Comparison of ENCODE assay signal across 15 cellular contexts in genomic region chr4:159400782-159401712, GRCh38.
DNase-seq lines count a peak whose midpoint lies in the region; ATAC-seq and TF ChIP-seq lines count a peak whose summit lies in the region.
"Had no signal": no experiment of that assay in that cellular context is flagged by ENCODE, and none has a peak within 500 bp of the region (broad histone marks: within the 10 kb centered on the region; RNA-seq: fewer than 3 reads in every experiment).

No MANE protein-coding gene starts in this region.

- POLR2A ChIA-PET in activated CD4-positive, alpha-beta memory T cell treated with anti-CD3 and anti-CD28 coated beads, Interleukin-2, amount 10 ng/mL, durations not matched to agents 7 days and 5 days (lab: Charles Lee) = no interaction called here

- no peaks in the 10 kb centered on the region for H3K4me1 Mint-ChIP-seq in activated CD4-positive, alpha-beta memory T cell treated with anti-CD3 and anti-CD28 coated beads, Interleukin-2, amount 10 ng/mL, durations not matched to agents 7 days and 5 days
- H3K4me1 Mint-ChIP-seq: endodermal cell; stimulated activated memory B cell treated with anti-CD40 and anti-IgM and Interleukin-4, amounts not matched to agents 10 μg/mL and 1 μg/mL and 100 μg/mL, for 72 hours had no signal

- H3K4me3 Mint-ChIP-seq in activated CD4-positive, alpha-beta memory T cell treated with anti-CD3 and anti-CD28 coated beads, Interleukin-2, amount 10 ng/mL, durations not matched to agents 7 days and 5 days = no peak overlapping the region
- H3K4me3 Mint-ChIP-seq: CD4-positive, CD25-positive, alpha-beta regulatory T cell; endodermal cell; stimulated activated memory B cell treated with anti-CD40 and anti-IgM and Interleukin-4, amounts not matched to agents 10 μg/mL and 1 μg/mL and 100 μg/mL, for 72 hours had no signal

- H2AFZ ChIP-seq in ACC112 (ENCODE audit: low read length, unreplicated experiment) = peak overlapping the region; percentile 3

- peaks cover 6% of the 10 kb centered on the region for H3K27me3 Mint-ChIP-seq in activated CD4-positive, alpha-beta memory T cell treated with anti-CD3 and anti-CD28 coated beads, Interleukin-2, amount 10 ng/mL, durations not matched to agents 7 days and 5 days
- H3K27me3 Mint-ChIP-seq: CD4-positive, CD25-positive, alpha-beta regulatory T cell had no signal

- DNase-seq in astrocyte of the spinal cord (ENCODE audit: low read depth, low spot score) (peak; percentile 26), lower lobe of right lung (no peak), GOT3 (lab: John Stamatoyannopoulos, UW) (no peak), cerebellar cortex (ENCODE audit: low spot score) (no peak)
- no peak for DNase-seq in activated CD4-positive, alpha-beta memory T cell treated with anti-CD3 and anti-CD28 coated beads, Interleukin-2, amount 10 ng/mL, durations not matched to agents 7 days and 5 days
- DNase-seq in stimulated activated CD4-positive, alpha-beta T cell treated with anti-CD3 and anti-CD28 coated beads, Interleukin-4, amount 100 ng/mL, for 1 hour = no peak
- DNase-seq: activated CD4-positive, CD25-positive, alpha-beta regulatory T cell; activated effector memory CD4-positive, alpha-beta T cell treated with anti-CD3 and anti-CD28 coated beads, Interleukin-2, amount 50 U/mL, for 16 hours; CD4-positive, CD25-positive, alpha-beta regulatory T cell; endodermal cell; left lung; small intestine had no signal

- H3K4me1 ChIP-seq in ACC112 (ENCODE audit: control insufficient read depth, insufficient read depth, low read length, unreplicated experiment) (peaks cover 30% of the 10 kb centered on the region), lower lobe of right lung (no peaks in the 10 kb centered on the region)

- H3K36me3 Mint-ChIP-seq in activated CD4-positive, alpha-beta memory T cell treated with anti-CD3 and anti-CD28 coated beads, Interleukin-2, amount 10 ng/mL, durations not matched to agents 7 days and 5 days (ENCODE audit: low read depth) = no peaks in the 10 kb centered on the region
- H3K36me3 Mint-ChIP-seq: CD4-positive, CD25-positive, alpha-beta regulatory T cell; stimulated activated memory B cell treated with anti-CD40 and anti-IgM and Interleukin-4, amounts not matched to agents 10 μg/mL and 1 μg/mL and 100 μg/mL, for 72 hours had no signal

- H3K27me3 ChIP-seq in ACC112 (ENCODE audit: insufficient read depth, low read length) = no peaks in the 10 kb centered on the region
- no peaks in the 10 kb centered on the region for H3K27me3 ChIP-seq in lower lobe of right lung (ENCODE audit: low read depth)
- H3K27me3 ChIP-seq: left lung had no signal

- no peaks in the 10 kb centered on the region for H3K9me3 Mint-ChIP-seq in activated CD4-positive, alpha-beta memory T cell treated with anti-CD3 and anti-CD28 coated beads, Interleukin-2, amount 10 ng/mL, durations not matched to agents 7 days and 5 days
- H3K9me3 Mint-ChIP-seq: CD4-positive, CD25-positive, alpha-beta regulatory T cell; endodermal cell; stimulated activated memory B cell treated with anti-CD40 and anti-IgM and Interleukin-4, amounts not matched to agents 10 μg/mL and 1 μg/mL and 100 μg/mL, for 72 hours had no signal

- CTCF ChIA-PET in activated CD4-positive, alpha-beta memory T cell treated with anti-CD3 and anti-CD28 coated beads, Interleukin-2, amount 10 ng/mL, durations not matched to agents 7 days and 5 days (lab: Charles Lee) = no interaction called here

- no peak overlapping the region for H3K27ac Mint-ChIP-seq in activated CD4-positive, alpha-beta memory T cell treated with anti-CD3 and anti-CD28 coated beads, Interleukin-2, amount 10 ng/mL, durations not matched to agents 7 days and 5 days
- H3K27ac Mint-ChIP-seq: CD4-positive, CD25-positive, alpha-beta regulatory T cell; endodermal cell; stimulated activated memory B cell treated with anti-CD40 and anti-IgM and Interleukin-4, amounts not matched to agents 10 μg/mL and 1 μg/mL and 100 μg/mL, for 72 hours had no signal

- no peak for TF ChIP-seq CTCF in astrocyte of the spinal cord (IDR thresholded peaks at IDR 0.05; ENCODE audit: low read depth, low read length)
- TF ChIP-seq CTCF in lower lobe of right lung (IDR thresholded peaks at IDR 0.05) = no peak

- ATAC-seq in HG03432 (IDR thresholded peaks at IDR 0.05; ENCODE audit: unreplicated experiment) (peak; percentile 45), lower lobe of right lung (peak in 1 of 2 donors; percentile 32)
- ATAC-seq: left lung; stimulated activated memory B cell treated with anti-CD40 and anti-IgM and Interleukin-4, amounts not matched to agents 10 μg/mL and 1 μg/mL and 100 μg/mL, for 72 hours had no signal

- intact Hi-C loops in lower lobe of right lung (cut with DNase I) = no loop called here

- no peaks in the 10 kb centered on the region for H3K79me2 ChIP-seq in ACC112 (ENCODE audit: control insufficient read depth, insufficient read depth, low read length, unreplicated experiment)

- in situ Hi-C loops in astrocyte of the spinal cord (cut with HindIII; ENCODE audit: low sequenced_read_pairs) = no loop called here

- no peak overlapping the region; the same call in 1 of the 2 replicates for H3K4me3 ChIP-seq in ACC112 (ENCODE audit: low read depth, low read length)
- no peak overlapping the region for H3K4me3 ChIP-seq in astrocyte of the spinal cord (ENCODE audit: low read depth, low read length)
- peak overlapping the region; percentile 6 for H3K4me3 ChIP-seq in lower lobe of right lung
- H3K4me3 ChIP-seq: left lung had no signal

- H3K27ac ChIP-seq in ACC112 (ENCODE audit: low read depth, low read length) (peak overlapping the region; percentile 83), lower lobe of right lung (no peak overlapping the region)
- H3K27ac ChIP-seq: left lung had no signal

- H3K36me3 ChIP-seq in ACC112 (ENCODE audit: insufficient read depth, low read length) = no peaks in the 10 kb centered on the region
- no peaks in the 10 kb centered on the region for H3K36me3 ChIP-seq in lower lobe of right lung
- H3K36me3 ChIP-seq: left lung had no signal

- H3K9me3 ChIP-seq in lower lobe of right lung = no peaks in the 10 kb centered on the region
- H3K9me3 ChIP-seq: left lung had no signal
